In the genomic region with DNA sequence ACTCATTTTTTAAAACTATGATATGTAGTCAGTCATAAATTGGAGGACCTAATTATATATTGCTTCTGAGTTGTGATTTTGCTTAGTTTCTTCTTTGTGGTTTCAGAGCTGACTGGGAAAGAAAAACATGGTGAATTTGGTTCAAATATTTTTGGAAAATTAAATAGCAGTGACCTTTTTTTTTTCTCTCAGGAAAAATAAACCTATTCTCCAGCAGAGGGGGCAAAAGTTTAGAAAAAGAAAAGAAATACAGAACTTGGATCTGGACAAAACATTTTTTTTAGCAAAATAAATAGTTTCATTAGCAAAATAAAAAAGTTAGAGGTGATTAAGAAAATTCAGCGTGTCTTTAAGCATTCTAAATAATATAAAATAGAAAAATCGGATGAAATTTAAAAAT, we compare ENCODE assay signal across 15 cellular contexts. TPM values are rescaled to one million over a fixed set of nuclear protein-coding genes. Genes with fewer than 3 reads are reported as not detected.
DNase-seq lines count a peak whose midpoint lies in the region; ATAC-seq, FAIRE-seq and TF ChIP-seq lines count a peak whose summit lies in the region.
"Had no signal": no experiment of that assay in that cellular context is flagged by ENCODE, and none has a peak within 500 bp of the region (broad histone marks: within the 10 kb centered on the region; RNA-seq: fewer than 3 reads in every experiment).

No MANE protein-coding gene starts in this region.

- H3K4me3 ChIP-seq in A549 (no peak overlapping the region), PC-9 (no peak overlapping the region), foreskin fibroblast (ENCODE audit: low read depth in 1 of 2, low read length in 2 of 2) (no peak overlapping the region)
- H3K4me3 ChIP-seq in effector memory CD4-positive, alpha-beta T cell (ENCODE audit: insufficient read depth, low read depth, low read length, poor library complexity, severe bottlenecking): no peak overlapping the region

- no peak overlapping the region for H3K4me2 ChIP-seq in A549
- no peak overlapping the region for H3K4me2 ChIP-seq in PC-9

- TF ChIP-seq EP300 in A549 (IDR thresholded peaks at IDR 0.05): no peak

- H3K79me2 ChIP-seq in PC-9 (ENCODE audit: low read depth): no peaks in the 10 kb centered on the region

- CTCF ChIA-PET in A549 (lab: Yijun Ruan, JAX) (interaction anchor here (0.7 to 1.8 kb wide), 5 partner anchors 9 to 105 kb away, joined by 3 read pairs; no protein-coding TSS in a partner anchor), PC-9 (lab: Charles Lee) (no interaction called here)

- H3K27ac ChIP-seq in A549 (no peak overlapping the region), PC-9 (no peak overlapping the region)
- no peak overlapping the region for H3K27ac ChIP-seq in effector memory CD4-positive, alpha-beta T cell (ENCODE audit: insufficient read depth, low read length, poor library complexity, severe bottlenecking)

- H3K9me3 ChIP-seq in A549: no peaks in the 10 kb centered on the region
- no peaks in the 10 kb centered on the region for H3K9me3 ChIP-seq in PC-9 (ENCODE audit: insufficient read depth, low read depth)
- no peaks in the 10 kb centered on the region for H3K9me3 ChIP-seq in effector memory CD4-positive, alpha-beta T cell (ENCODE audit: control insufficient read depth, low read length)

- BruUV-seq in PC-9 (replicated peaks; lab: Mats Ljungman, UMichigan): no TSS peak

- H3F3A ChIP-seq in PC-9 (ENCODE audit: insufficient read depth, low read depth): no peaks in the 10 kb centered on the region

- ATAC-seq in A549: no peak
- ATAC-seq: activated CD4-positive, CD25-positive, alpha-beta regulatory T cell treated with anti-CD3 and anti-CD28 coated beads, Interleukin-2, amount 50 U/mL, for 24 hours had no signal

- no peak for DNase-seq in A549 (ENCODE audit: low read depth in 1 of 2, low spot score in 1 of 2)
- peak; percentile 9 for DNase-seq in EL
- DNase-seq in PC-9: no peak
- DNase-seq in foreskin fibroblast: peak in 1 of 2 donors; percentile 28
- no peak for DNase-seq in stimulated activated CD4-positive, alpha-beta T cell treated with anti-CD3 and anti-CD28 coated beads, Interleukin-4, amount 100 ng/mL, for 4 hours
- no peak for DNase-seq in NCI-H1092 treated with DMSO at 0.1 percent for 48 hours (lab: John Stamatoyannopoulos, UW)
- no peak for DNase-seq in effector memory CD4-positive, alpha-beta T cell
- no peak for DNase-seq in AG20443 (ENCODE audit: low spot score)
- DNase-seq: activated naive CD4-positive, alpha-beta T cell treated with Interleukin-2 at 50 U/mL for 16 hours; islet precursor cell; NCI-H1417 treated with DMSO at 0.1 percent for 48 hours; RPMI8226; stimulated activated CD4-positive, alpha-beta T cell treated with anti-CD3 and anti-CD28 coated beads, Interleukin-4, amount 100 ng/mL, for 1 hour had no signal

- H4K20me1 ChIP-seq in PC-9 (ENCODE audit: insufficient read depth): no peaks in the 10 kb centered on the region

- POLR2A ChIA-PET in A549 (lab: Yijun Ruan, JAX) (no interaction called here), PC-9 (lab: Charles Lee; ENCODE audit: unreplicated experiment) (no interaction called here)

- H2AFZ ChIP-seq in PC-9: no peak overlapping the region

- H3K36me3 ChIP-seq in PC-9 (ENCODE audit: low read depth): peaks cover 11% of the 10 kb centered on the region
- H3K36me3 ChIP-seq in effector memory CD4-positive, alpha-beta T cell (ENCODE audit: control insufficient read depth, insufficient read depth, low read length): peaks cover 55% of the 10 kb centered on the region

- TF ChIP-seq RAD21 in A549 (conservative IDR thresholded peaks at IDR 0.05 in 1 of 2, IDR thresholded peaks at IDR 0.05 in 1 of 2): peak; percentile 7 to 18; a peak in 2 of 5 replicates

- no peaks in the 10 kb centered on the region for H3K27me3 ChIP-seq in PC-9 (ENCODE audit: insufficient read depth, low read depth)
- no peaks in the 10 kb centered on the region for H3K27me3 ChIP-seq in effector memory CD4-positive, alpha-beta T cell (replicated peaks; ENCODE audit: control insufficient read depth, insufficient read depth, low read length, poor library complexity, severe bottlenecking)

- peak; percentile 39; the same call in 2 of the 3 replicates for TF ChIP-seq CTCF in A549 (IDR thresholded peaks at IDR 0.05)
- TF ChIP-seq CTCF in PC-9 (conservative IDR thresholded peaks at IDR 0.05): peak; percentile 75
- peak; percentile 31 for TF ChIP-seq CTCF in foreskin fibroblast (IDR thresholded peaks at IDR 0.05; ENCODE audit: low read depth, low read length)

- H3K4me1 ChIP-seq in A549: no peaks in the 10 kb centered on the region
- no peaks in the 10 kb centered on the region for H3K4me1 ChIP-seq in PC-9 (replicated peaks; ENCODE audit: insufficient read depth)
- no peaks in the 10 kb centered on the region for H3K4me1 ChIP-seq in effector memory CD4-positive, alpha-beta T cell (ENCODE audit: control insufficient read depth, insufficient read depth, low read length, poor library complexity, severe bottlenecking)

- 42% methylated on average over 2 of the region's 2 CpGs for WGBS in A549 (ENCODE audit: missing lambda C conversion rate)

- no peak for TF ChIP-seq POLR2A in A549 (IDR thresholded peaks at IDR 0.05; ENCODE audit: low read length)

- H3K9me2 ChIP-seq in PC-9 (ENCODE audit: insufficient read depth): no peaks in the 10 kb centered on the region

- FAIRE-seq in A549 (lab: Jason Lieb, UNC): no peak

- intact Hi-C loops in PC-9 (cut with micrococcal nuclease; ENCODE audit: unreplicated experiment): loop anchor here (10.0 kb wide), 2 partner anchors 529 to 849 kb away; no protein-coding TSS in a partner anchor

TF ChIP-seq in A549, 52 proteins besides CTCF, POLR2A, EP300 and RAD21 (continues in another document):
- TF ChIP-seq RARB (CRISPR knock-in tag; IDR thresholded peaks at IDR 0.05): no peak
- TF ChIP-seq TFCP2L1 (CRISPR knock-in tag; IDR thresholded peaks at IDR 0.05): no peak
- TF ChIP-seq, protein P1, sequence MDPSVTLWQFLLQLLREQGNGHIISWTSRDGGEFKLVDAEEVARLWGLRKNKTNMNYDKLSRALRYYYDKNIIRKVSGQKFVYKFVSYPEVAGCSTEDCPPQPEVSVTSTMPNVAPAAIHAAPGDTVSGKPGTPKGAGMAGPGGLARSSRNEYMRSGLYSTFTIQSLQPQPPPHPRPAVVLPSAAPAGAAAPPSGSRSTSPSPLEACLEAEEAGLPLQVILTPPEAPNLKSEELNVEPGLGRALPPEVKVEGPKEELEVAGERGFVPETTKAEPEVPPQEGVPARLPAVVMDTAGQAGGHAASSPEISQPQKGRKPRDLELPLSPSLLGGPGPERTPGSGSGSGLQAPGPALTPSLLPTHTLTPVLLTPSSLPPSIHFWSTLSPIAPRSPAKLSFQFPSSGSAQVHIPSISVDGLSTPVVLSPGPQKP (IDR thresholded peaks at IDR 0.05; ENCODE audit: low read depth, low read length): no peak
- no peak for TF ChIP-seq FOXS1 (CRISPR knock-in tag; IDR thresholded peaks at IDR 0.05)
- TF ChIP-seq HDAC2 (IDR thresholded peaks at IDR 0.05): no peak
- TF ChIP-seq CHD2 (IDR thresholded peaks at IDR 0.05; ENCODE audit: low read length, partially characterized antibody): no peak
- TF ChIP-seq MYC (IDR thresholded peaks at IDR 0.05; ENCODE audit: borderline replicate concordance, low read length): no peak
- no peak for TF ChIP-seq POLR2AphosphoS2 (conservative IDR thresholded peaks at IDR 0.05; ENCODE audit: low read length)
- TF ChIP-seq HOXA7 (CRISPR knock-in tag; IDR thresholded peaks at IDR 0.05): no peak
- TF ChIP-seq KDM1A (IDR thresholded peaks at IDR 0.05; ENCODE audit: low read depth): no peak
- TF ChIP-seq, protein P2, sequence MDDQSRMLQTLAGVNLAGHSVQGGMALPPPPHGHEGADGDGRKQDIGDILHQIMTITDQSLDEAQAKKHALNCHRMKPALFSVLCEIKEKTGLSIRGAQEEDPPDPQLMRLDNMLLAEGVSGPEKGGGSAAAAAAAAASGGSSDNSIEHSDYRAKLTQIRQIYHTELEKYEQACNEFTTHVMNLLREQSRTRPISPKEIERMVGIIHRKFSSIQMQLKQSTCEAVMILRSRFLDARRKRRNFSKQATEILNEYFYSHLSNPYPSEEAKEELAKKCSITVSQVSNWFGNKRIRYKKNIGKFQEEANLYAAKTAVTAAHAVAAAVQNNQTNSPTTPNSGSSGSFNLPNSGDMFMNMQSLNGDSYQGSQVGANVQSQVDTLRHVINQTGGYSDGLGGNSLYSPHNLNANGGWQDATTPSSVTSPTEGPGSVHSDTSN (IDR thresholded peaks at IDR 0.05): no peak
- no peak for TF ChIP-seq JUN (IDR thresholded peaks at IDR 0.05)
- TF ChIP-seq MAFK (IDR thresholded peaks at IDR 0.05; ENCODE audit: partially characterized antibody): no peak
- no peak for TF ChIP-seq FOSL2 (IDR thresholded peaks at IDR 0.05)
- no peak for TF ChIP-seq FOSL2 (CRISPR knock-in tag; IDR thresholded peaks at IDR 0.05)
- TF ChIP-seq NPAS2 (CRISPR knock-in tag; IDR thresholded peaks at IDR 0.05; ENCODE audit: borderline replicate concordance): no peak
- TF ChIP-seq TP53 (CRISPR knock-in tag; IDR thresholded peaks at IDR 0.05): no peak

RNA-seq across cellular contexts. Expression of gene COL10A1, which starts 10.2 kb away (rescaled TPM):
- polyA plus RNA-seq in A549 (2011; rRNA removed) (0.09 TPM in 1 of 2 replicates, not detected in the other), A549 (2017; fragmentation: RNase III; extraction: RNeasy Plus Mini Kit Qiagen cat#74134 plus additional on column Dnase treatment) (not detected in 3 replicates)
- not detected in 2 replicates for polyA plus RNA-seq in A549 (2012; cell fraction: cytosol; rRNA removed)
- not detected in 2 replicates for polyA plus RNA-seq in A549 (2012; cell fraction: nucleus; rRNA removed)
- polyA minus RNA-seq in A549 (2011; rRNA and poly(A)+ RNA removed): 1.4 TPM in 1 of 2 replicates, not detected in the other
- not detected in 2 replicates for total RNA-seq in PC-9 (2021)
- total RNA-seq: temporal lobe had no signal

RNA-seq across cellular contexts. Expression of gene NT5DC1, which starts 15.1 kb away (rescaled TPM):
- polyA plus RNA-seq in A549 (2011; rRNA removed): 27.2 and 31.5 TPM in 2 replicates
- 14.2 and 16.1 TPM in 2 replicates for polyA plus RNA-seq in A549 (2012; cell fraction: cytosol; rRNA removed)
- 15.3 and 19.4 TPM in 2 replicates for polyA plus RNA-seq in A549 (2012; cell fraction: nucleus; rRNA removed)
- 26.9 to 28.6 TPM (median 27.0 TPM) in 3 replicates for polyA plus RNA-seq in A549 (2017; fragmentation: RNase III; extraction: RNeasy Plus Mini Kit Qiagen cat#74134 plus additional on column Dnase treatment)
- 14.6 and 15.8 TPM in 2 replicates for polyA minus RNA-seq in A549 (2011; rRNA and poly(A)+ RNA removed)
- total RNA-seq in PC-9 (2021): 33.2 and 33.5 TPM in 2 replicates

RNA-seq across cellular contexts. Expression of gene FRK, which starts 55.1 kb away (rescaled TPM):
- polyA plus RNA-seq in A549 (2011; rRNA removed) (6.7 and 8.9 TPM in 2 replicates), A549 (2017; fragmentation: RNase III; extraction: RNeasy Plus Mini Kit Qiagen cat#74134 plus additional on column Dnase treatment) (1.7 to 2.2 TPM (median 2.1 TPM) in 3 replicates)
- polyA plus RNA-seq in A549 (2012; cell fraction: cytosol; rRNA removed): 0.67 and 0.93 TPM in 2 replicates
- polyA plus RNA-seq in A549 (2012; cell fraction: nucleus; rRNA removed): 0.82 and 1.2 TPM in 2 replicates
- 15.4 and 18.7 TPM in 2 replicates for polyA minus RNA-seq in A549 (2011; rRNA and poly(A)+ RNA removed)
- 14.4 and 17.2 TPM in 2 replicates for total RNA-seq in PC-9 (2021)
